ENCODE assay signal across 1 cellular context in the genomic region with DNA sequence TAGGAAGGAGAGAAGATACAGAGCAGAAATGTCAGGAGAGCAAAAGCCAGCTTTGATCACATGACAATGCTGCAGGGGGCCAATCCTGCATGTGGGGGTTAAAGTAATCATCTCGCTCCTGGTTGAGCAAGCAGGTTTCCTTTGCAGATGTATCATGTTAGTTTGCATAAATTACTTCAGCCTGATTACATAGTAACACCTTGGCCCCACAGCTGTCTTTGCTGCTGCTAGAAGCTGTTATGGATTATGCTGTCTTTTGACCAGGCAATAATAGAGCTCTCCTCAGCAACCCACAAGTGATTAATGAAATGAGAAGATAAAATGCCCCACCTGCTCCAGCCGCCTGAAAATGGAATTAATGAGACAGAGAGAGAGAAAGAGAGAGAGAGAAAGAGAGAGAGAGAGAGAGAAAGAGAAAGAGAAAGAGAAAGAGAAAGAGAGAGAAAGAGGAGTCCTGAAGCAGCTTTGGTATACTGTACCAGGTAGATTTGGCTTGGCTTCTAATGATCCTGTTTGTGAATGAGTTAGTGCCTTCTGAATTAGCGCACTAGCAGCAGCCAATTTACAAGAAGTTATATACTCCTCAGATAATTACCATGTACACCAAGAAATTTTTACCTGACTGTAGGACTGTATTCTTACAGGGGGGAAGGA.
TF ChIP-seq lines count a peak whose summit lies in the region.

No MANE protein-coding gene starts in this region.

TF ChIP-seq in SK-N-SH treated with all-trans-retinoic acid at 6 μM for 48 hours, 23 proteins besides CTCF, POLR2A, EP300 and RAD21 (continued from another document):
- TF ChIP-seq POU6F1 (CRISPR knock-in tag; IDR thresholded peaks at IDR 0.05; ENCODE audit: borderline replicate concordance, low read depth) = no peak
- no peak for TF ChIP-seq ZNF70 (CRISPR knock-in tag; IDR thresholded peaks at IDR 0.05)
- TF ChIP-seq ZNF565 (CRISPR knock-in tag; conservative IDR thresholded peaks at IDR 0.05; ENCODE audit: low read depth) = no peak
TF ChIP-seq in SK-N-SH treated with all-trans-retinoic acid at 6 μM for 48 hours: peak in this region for 0.
